In the genomic region with DNA sequence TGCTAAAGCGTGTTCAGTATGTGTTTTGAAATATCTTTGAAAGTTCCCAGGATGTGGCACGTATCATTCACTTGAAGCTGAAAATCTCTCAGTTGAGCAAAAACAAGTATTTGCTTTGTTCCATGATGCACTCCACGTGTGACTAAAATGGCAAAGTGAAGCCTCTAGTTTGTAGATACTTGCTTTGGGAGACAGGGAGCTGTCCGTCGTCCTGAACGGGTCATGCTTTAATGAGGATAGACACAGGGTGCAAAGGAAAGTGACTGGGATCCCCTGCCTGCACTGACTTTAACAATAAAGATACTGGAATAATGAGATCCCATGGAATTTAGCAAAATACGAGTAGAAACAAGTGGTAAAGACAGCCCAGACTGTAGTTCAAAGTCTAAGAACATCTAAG, we compare ENCODE assay signal across 16 cellular contexts.
DNase-seq lines count a peak whose midpoint lies in the region; ATAC-seq, FAIRE-seq and TF ChIP-seq lines count a peak whose summit lies in the region.
"Had no signal": no experiment of that assay in that cellular context is flagged by ENCODE, and none has a peak within 500 bp of the region (broad histone marks: within the 10 kb centered on the region; RNA-seq: fewer than 3 reads in every experiment).

No MANE protein-coding gene starts in this region.

- in situ Hi-C loops in gastrocnemius medialis (cut with MboI; ENCODE audit: low sequenced_read_pairs in 4 of 4) = no loop called here

- no peaks in the 10 kb centered on the region for H3K4me1 Mint-ChIP-seq in nephron progenitor cell
- no peaks in the 10 kb centered on the region for H3K4me1 Mint-ChIP-seq in activated CD4-positive, alpha-beta memory T cell treated with anti-CD3 and anti-CD28 coated beads, Interleukin-2, amount 10 ng/mL, durations not matched to agents 7 days and 5 days

- no peak overlapping the region for H3K4me3 Mint-ChIP-seq in nephron progenitor cell
- no peak overlapping the region for H3K4me3 Mint-ChIP-seq in activated CD4-positive, alpha-beta memory T cell treated with anti-CD3 and anti-CD28 coated beads, Interleukin-2, amount 10 ng/mL, durations not matched to agents 7 days and 5 days
- H3K4me3 Mint-ChIP-seq: activated naive CD8-positive, alpha-beta T cell had no signal

- H3K9me3 ChIP-seq in gastrocnemius medialis = no peaks in the 10 kb centered on the region

- H3K4me1 ChIP-seq in gastrocnemius medialis = no peaks in the 10 kb centered on the region

- H3K36me3 Mint-ChIP-seq in nephron progenitor cell (ENCODE audit: low read depth) = no peaks in the 10 kb centered on the region
- no peaks in the 10 kb centered on the region for H3K36me3 Mint-ChIP-seq in activated CD4-positive, alpha-beta memory T cell treated with anti-CD3 and anti-CD28 coated beads, Interleukin-2, amount 10 ng/mL, durations not matched to agents 7 days and 5 days (ENCODE audit: low read depth)
- H3K36me3 Mint-ChIP-seq: activated naive CD8-positive, alpha-beta T cell had no signal

- H3K27me3 Mint-ChIP-seq in nephron progenitor cell (ENCODE audit: low read depth, poor library complexity) = peaks cover 5% of the 10 kb centered on the region
- H3K27me3 Mint-ChIP-seq in activated CD4-positive, alpha-beta memory T cell treated with anti-CD3 and anti-CD28 coated beads, Interleukin-2, amount 10 ng/mL, durations not matched to agents 7 days and 5 days = no peaks in the 10 kb centered on the region
- H3K27me3 Mint-ChIP-seq: activated naive CD8-positive, alpha-beta T cell had no signal

- no peak for FAIRE-seq in RCC 7860 (lab: Jason Lieb, UNC)

- DNase-seq in GM04504 (ENCODE audit: low read depth) (peak; percentile 26), RKO (ENCODE audit: low spot score) (peak; percentile 18), erythroblast (lab: John Stamatoyannopoulos, UW) (peak; percentile 1 to 3), nephron progenitor cell (peak; percentile 79), RCC 7860 (ENCODE audit: low spot score) (no peak), gastrocnemius medialis (no peak)
- no peak for DNase-seq in activated CD4-positive, alpha-beta memory T cell treated with anti-CD3 and anti-CD28 coated beads, Interleukin-2, amount 10 ng/mL, durations not matched to agents 7 days and 5 days
- DNase-seq in stimulated activated naive CD4-positive, alpha-beta T cell (lab: John Stamatoyannopoulos, UW) = no peak
- DNase-seq: Calu3; left cardiac atrium; NCI-H2171; SHP77; stimulated activated CD4-positive, alpha-beta T cell treated with anti-CD3 and anti-CD28 coated beads, Interleukin-4, amount 100 ng/mL, for 24 hours had no signal

- no peak for TF ChIP-seq POLR2A in erythroblast (IDR thresholded peaks at IDR 0.05; ENCODE audit: low read length)
- TF ChIP-seq POLR2A in gastrocnemius medialis (IDR thresholded peaks at IDR 0.05) = no peak

- CTCF ChIA-PET in activated CD4-positive, alpha-beta memory T cell treated with anti-CD3 and anti-CD28 coated beads, Interleukin-2, amount 10 ng/mL, durations not matched to agents 7 days and 5 days (lab: Charles Lee) = no interaction called here

- no peaks in the 10 kb centered on the region for H3K27me3 ChIP-seq in gastrocnemius medialis

- H3K36me3 ChIP-seq in gastrocnemius medialis = no peaks in the 10 kb centered on the region

- no peak overlapping the region for H3K27ac ChIP-seq in gastrocnemius medialis
- H3K27ac ChIP-seq: KMS-11, parathyroid adenoma had no signal

- H3K4me3 ChIP-seq in gastrocnemius medialis = no peak overlapping the region

- POLR2A ChIA-PET in activated CD4-positive, alpha-beta memory T cell treated with anti-CD3 and anti-CD28 coated beads, Interleukin-2, amount 10 ng/mL, durations not matched to agents 7 days and 5 days (lab: Charles Lee) = no interaction called here

- H3K27ac Mint-ChIP-seq in nephron progenitor cell = peak overlapping the region; percentile 57
- no peak overlapping the region for H3K27ac Mint-ChIP-seq in activated CD4-positive, alpha-beta memory T cell treated with anti-CD3 and anti-CD28 coated beads, Interleukin-2, amount 10 ng/mL, durations not matched to agents 7 days and 5 days
- H3K27ac Mint-ChIP-seq: activated naive CD8-positive, alpha-beta T cell had no signal

- TF ChIP-seq CTCF in nephron progenitor cell (IDR thresholded peaks at IDR 0.05) (no peak), gastrocnemius medialis (IDR thresholded peaks at IDR 0.05 in 4 of 5, conservative IDR thresholded peaks at IDR 0.05 in 1 of 5) (no peak)

- intact Hi-C loops in gastrocnemius medialis (cut with DNase I; ENCODE audit: low total_unique reads) = no loop called here

- peaks cover 4% of the 10 kb centered on the region for H3K9me3 Mint-ChIP-seq in nephron progenitor cell
- no peaks in the 10 kb centered on the region for H3K9me3 Mint-ChIP-seq in activated CD4-positive, alpha-beta memory T cell treated with anti-CD3 and anti-CD28 coated beads, Interleukin-2, amount 10 ng/mL, durations not matched to agents 7 days and 5 days

- no peak for ATAC-seq in gastrocnemius medialis
- ATAC-seq: left cardiac atrium had no signal

Comparison
In these comparisons a context has a peak if more than half of its experiments do, and no peak if none do; other contexts are left out.
1. DNase-seq: peak in GM04504 (single experiment), RKO (single experiment), erythroblast (2 of 2) and nephron progenitor cell (single experiment); none in activated CD4-positive, alpha-beta memory T cell treated with anti-CD3 and anti-CD28 coated beads, Interleukin-2, amount 10 ng/mL, durations not matched to agents 7 days and 5 days (single experiment), RCC 7860 (single experiment), gastrocnemius medialis (0 of 2) and stimulated activated naive CD4-positive, alpha-beta T cell (0 of 6).